Comparison of ENCODE assay signal across 8 cellular contexts in genomic region chr6:26576407-26576843, GRCh38. TPM values are rescaled to one million over a fixed set of nuclear protein-coding genes. Genes with fewer than 3 reads are reported as not detected.
DNase-seq lines count a peak whose midpoint lies in the region; TF ChIP-seq lines count a peak whose summit lies in the region.

No MANE protein-coding gene starts in this region.

- DNase-seq in activated CD4-positive, alpha-beta T cell treated with anti-CD3 and anti-CD28 coated beads, Interleukin-2, amount 10 ng/mL, durations not matched to agents 24 days and 14 days = no peak
- no peak for DNase-seq in activated CD4-positive, alpha-beta T cell treated with anti-CD3 and anti-CD28 coated beads, Interleukin-2, amount 50 U/mL, for 4 hours
- peak; percentile 88 for DNase-seq in OCI-M1 (lab: John Stamatoyannopoulos, UW)
- DNase-seq in osteocyte (ENCODE audit: extremely low spot score, unreplicated experiment) = no peak
- no peak for DNase-seq in islet precursor cell
- no peak for DNase-seq in COR-L47 (lab: John Stamatoyannopoulos, UW)
- DNase-seq in GM10248 (ENCODE audit: extremely low spot score) = no peak

- peaks cover 8% of the 10 kb centered on the region for H3K9me3 Mint-ChIP-seq in activated CD4-positive, alpha-beta T cell treated with anti-CD3 and anti-CD28 coated beads, Interleukin-2, amount 10 ng/mL, durations not matched to agents 24 days and 14 days
- peaks cover 13% of the 10 kb centered on the region for H3K9me3 Mint-ChIP-seq in dendritic cell treated with granulocyte-macrophage colony-stimulating factor and Interleukin-4, amounts not matched to agents 40 ng/mL and 50 ng/mL, for 4 days
- H3K9me3 Mint-ChIP-seq in osteocyte (ENCODE audit: unreplicated experiment) = peaks cover 9% of the 10 kb centered on the region

- peak overlapping the region; percentile 88 for H3K4me3 Mint-ChIP-seq in activated CD4-positive, alpha-beta T cell treated with anti-CD3 and anti-CD28 coated beads, Interleukin-2, amount 10 ng/mL, durations not matched to agents 24 days and 14 days
- peak overlapping the region; percentile 77 for H3K4me3 Mint-ChIP-seq in dendritic cell treated with granulocyte-macrophage colony-stimulating factor and Interleukin-4, amounts not matched to agents 40 ng/mL and 50 ng/mL, for 4 days
- peak overlapping the region; percentile 28 for H3K4me3 Mint-ChIP-seq in osteocyte (ENCODE audit: unreplicated experiment)

- POLR2A ChIA-PET in GM10248 (lab: Yijun Ruan, JAX) = interaction anchor here (0.5 kb wide), 2 partner anchors 58 to 217 kb away, joined by 3 to 4 read pairs; no protein-coding TSS in a partner anchor

- H3K4me1 Mint-ChIP-seq in activated CD4-positive, alpha-beta T cell treated with anti-CD3 and anti-CD28 coated beads, Interleukin-2, amount 10 ng/mL, durations not matched to agents 24 days and 14 days = peaks cover 29% of the 10 kb centered on the region
- peaks cover 29% of the 10 kb centered on the region for H3K4me1 Mint-ChIP-seq in dendritic cell treated with granulocyte-macrophage colony-stimulating factor and Interleukin-4, amounts not matched to agents 40 ng/mL and 50 ng/mL, for 4 days (ENCODE audit: low read depth)
- H3K4me1 Mint-ChIP-seq in osteocyte (ENCODE audit: unreplicated experiment) = peaks cover 20% of the 10 kb centered on the region

- peak overlapping the region; percentile 35 for H3K27ac Mint-ChIP-seq in activated CD4-positive, alpha-beta T cell treated with anti-CD3 and anti-CD28 coated beads, Interleukin-2, amount 10 ng/mL, durations not matched to agents 24 days and 14 days
- H3K27ac Mint-ChIP-seq in dendritic cell treated with granulocyte-macrophage colony-stimulating factor and Interleukin-4, amounts not matched to agents 40 ng/mL and 50 ng/mL, for 4 days = peak overlapping the region; percentile 96
- no peak overlapping the region for H3K27ac Mint-ChIP-seq in osteocyte (ENCODE audit: unreplicated experiment)

- CTCF ChIA-PET in GM10248 (lab: Yijun Ruan, JAX) = interaction anchor here (0.8 to 20.8 kb wide), 5 partner anchors 10 to 235 kb away, joined by 3 to 280 read pairs (median 6); partner anchors contain the start of gene ABT1

- H3K36me3 Mint-ChIP-seq in activated CD4-positive, alpha-beta T cell treated with anti-CD3 and anti-CD28 coated beads, Interleukin-2, amount 10 ng/mL, durations not matched to agents 24 days and 14 days (ENCODE audit: low read depth) = peaks cover 4% of the 10 kb centered on the region
- H3K36me3 Mint-ChIP-seq in dendritic cell treated with granulocyte-macrophage colony-stimulating factor and Interleukin-4, amounts not matched to agents 40 ng/mL and 50 ng/mL, for 4 days (ENCODE audit: low read depth) = peaks cover 7% of the 10 kb centered on the region
- H3K36me3 Mint-ChIP-seq in osteocyte (ENCODE audit: unreplicated experiment) = peaks cover 6% of the 10 kb centered on the region

- H3K27me3 Mint-ChIP-seq in activated CD4-positive, alpha-beta T cell treated with anti-CD3 and anti-CD28 coated beads, Interleukin-2, amount 10 ng/mL, durations not matched to agents 24 days and 14 days = peaks cover 16% of the 10 kb centered on the region
- H3K27me3 Mint-ChIP-seq in dendritic cell treated with granulocyte-macrophage colony-stimulating factor and Interleukin-4, amounts not matched to agents 40 ng/mL and 50 ng/mL, for 4 days = peaks cover 4% of the 10 kb centered on the region
- H3K27me3 Mint-ChIP-seq in osteocyte (ENCODE audit: unreplicated experiment) = peaks cover 42% of the 10 kb centered on the region

- intact Hi-C loops in activated CD4-positive, alpha-beta T cell treated with anti-CD3 and anti-CD28 coated beads, Interleukin-2, amount 10 ng/mL, durations not matched to agents 24 days and 14 days (cut with micrococcal nuclease) = loop anchor here (10.0 kb wide), 1 partner anchor 1108 kb away; no protein-coding TSS in a partner anchor
- intact Hi-C loops in dendritic cell treated with granulocyte-macrophage colony-stimulating factor and Interleukin-4, amounts not matched to agents 40 ng/mL and 50 ng/mL, for 4 days (cut with micrococcal nuclease) = no loop called here

- TF ChIP-seq CTCF in osteocyte (IDR thresholded peaks at IDR 0.05) = no peak
- no peak for TF ChIP-seq CTCF in GM10248 (IDR thresholded peaks at IDR 0.05; ENCODE audit: control extremely low read depth, extremely low read depth, low read depth, missing control alignments)

RNA-seq across cellular contexts. Expression of gene ABT1, which starts 20.3 kb away (rescaled TPM):
- 31.9 and 32.1 TPM in 2 replicates for total RNA-seq in activated CD4-positive, alpha-beta T cell treated with anti-CD3 and anti-CD28 coated beads, Interleukin-2, amount 10 ng/mL, durations not matched to agents 24 days and 14 days
- total RNA-seq in osteocyte = 13.1 and 13.9 TPM in 2 replicates

RNA-seq across cellular contexts. Expression of gene HMGN4, which starts 38.3 kb away (rescaled TPM):
- total RNA-seq in activated CD4-positive, alpha-beta T cell treated with anti-CD3 and anti-CD28 coated beads, Interleukin-2, amount 10 ng/mL, durations not matched to agents 24 days and 14 days = 81.6 and 83.4 TPM in 2 replicates
- 45.0 and 49.2 TPM in 2 replicates for total RNA-seq in osteocyte

Comparison
In these comparisons a context has a peak if more than half of its experiments do, and no peak if none do; other contexts are left out.
1. H3K4me3 Mint-ChIP-seq: peak in every context shown above with its lines; median percentile 88 in activated CD4-positive, alpha-beta T cell treated with anti-CD3 and anti-CD28 coated beads, Interleukin-2, amount 10 ng/mL, durations not matched to agents 24 days and 14 days; 77 in dendritic cell treated with granulocyte-macrophage colony-stimulating factor and Interleukin-4, amounts not matched to agents 40 ng/mL and 50 ng/mL, for 4 days; 28 in osteocyte.